8 cellular contexts compared by ENCODE assay signal in genomic region chr9:90192470-90192869, GRCh38.
DNase-seq lines count a peak whose midpoint lies in the region; ATAC-seq and TF ChIP-seq lines count a peak whose summit lies in the region.
"Not testable (repeated sequence)": the region's sequence is repeated elsewhere in the genome, so short reads cannot be mapped to it uniquely, and the experiment has no call there.

No MANE protein-coding gene starts in this region.

- DNase-seq in CD4-positive, alpha-beta T cell = peak; percentile 31 to 75 (median 54)
- DNase-seq in LNCaP clone FGC (ENCODE audit: low read depth) (peak; percentile 6), T-helper 17 cell (peak in 1 of 3 donors; percentile 30), activated T-helper 1 cell treated with Interleukin-2 at 50 U/mL for 16 hours (ENCODE audit: low read depth) (peak; percentile 38)
- DNase-seq in activated CD4-positive, alpha-beta T cell treated with anti-CD3 and anti-CD28 coated beads, Interleukin-2, amount 50 U/mL, for 1 hour = peak; percentile 51
- DNase-seq in activated naive CD8-positive, alpha-beta T cell treated with anti-CD3 and anti-CD28 coated beads, Interleukin-2, amount 10 ng/mL, durations not matched to agents 7 days and 5 days = peak; percentile 40
- not testable (repeated sequence) for DNase-seq in neural progenitor cell (ENCODE audit: low spot score)
- peak in 2 of 3 donors; percentile 2 to 11 for DNase-seq in stimulated activated CD4-positive, alpha-beta T cell treated with anti-CD3 and anti-CD28 coated beads, TNF-alpha, amount 100 ng/mL, for 48 hours (ENCODE audit: low read depth in 3 of 3)

- H3K36me3 ChIP-seq in neural progenitor cell = not testable (repeated sequence)

- not testable (repeated sequence) for H3F3A ChIP-seq in neural progenitor cell (ENCODE audit: low read depth)

- H3K9me3 Mint-ChIP-seq in CD4-positive, alpha-beta T cell; activated naive CD8-positive, alpha-beta T cell treated with anti-CD3 and anti-CD28 coated beads, Interleukin-2, amount 10 ng/mL, durations not matched to agents 7 days and 5 days: not testable (repeated sequence)
- peaks cover 15% of the 10 kb centered on the region for H3K9me3 Mint-ChIP-seq in neural progenitor cell

- intact Hi-C loops in CD4-positive, alpha-beta T cell (cut with DNase I, micrococcal nuclease) = not testable (repeated sequence)

- not testable (repeated sequence) for H3K79me2 ChIP-seq in neural progenitor cell (ENCODE audit: low read depth)

- H2AFZ ChIP-seq in neural progenitor cell (replicated peaks) = not testable (repeated sequence)

- not testable (repeated sequence) for H3K27me3 ChIP-seq in CD4-positive, alpha-beta T cell (ENCODE audit: control insufficient read depth, insufficient read depth, low read length); neural progenitor cell

- peak overlapping the region; percentile 38 for H3K4me3 Mint-ChIP-seq in CD4-positive, alpha-beta T cell
- peak overlapping the region; percentile 19 for H3K4me3 Mint-ChIP-seq in T-helper 17 cell
- not testable (repeated sequence) for H3K4me3 Mint-ChIP-seq in activated naive CD8-positive, alpha-beta T cell treated with anti-CD3 and anti-CD28 coated beads, Interleukin-2, amount 10 ng/mL, durations not matched to agents 7 days and 5 days
- H3K4me3 Mint-ChIP-seq in neural progenitor cell = peak overlapping the region; percentile 18

- not testable (repeated sequence) for H3K9me3 ChIP-seq in CD4-positive, alpha-beta T cell (ENCODE audit: control insufficient read depth, low read length); T-helper 17 cell (ENCODE audit: control insufficient read depth, low read length, poor library complexity, severe bottlenecking); neural progenitor cell (ENCODE audit: low read depth)

- not testable (repeated sequence) for ATAC-seq in CD4-positive, alpha-beta T cell (ENCODE audit: poor library complexity); T-helper 17 cell; activated naive CD8-positive, alpha-beta T cell treated with anti-CD3 and anti-CD28 coated beads, Interleukin-2, amount 10 ng/mL, durations not matched to agents 7 days and 5 days (ENCODE audit: low read depth)

- peaks cover 12% of the 10 kb centered on the region for H3K36me3 Mint-ChIP-seq in CD4-positive, alpha-beta T cell (ENCODE audit: low read depth)
- not testable (repeated sequence) for H3K36me3 Mint-ChIP-seq in T-helper 17 cell (ENCODE audit: low read depth); activated naive CD8-positive, alpha-beta T cell treated with anti-CD3 and anti-CD28 coated beads, Interleukin-2, amount 10 ng/mL, durations not matched to agents 7 days and 5 days; neural progenitor cell

- CTCF ChIA-PET in CD4-positive, alpha-beta T cell (lab: Charles Lee) = not testable (repeated sequence)

- not testable (repeated sequence) for TF ChIP-seq CTCF in CD4-positive, alpha-beta T cell (IDR thresholded peaks at IDR 0.05); LNCaP clone FGC (IDR thresholded peaks at IDR 0.05; ENCODE audit: control insufficient read depth, extremely low read depth, insufficient read depth); neural progenitor cell (IDR thresholded peaks at IDR 0.05)

- not testable (repeated sequence) for H3K4me3 ChIP-seq in LNCaP clone FGC (ENCODE audit: low read depth, low read length); neural progenitor cell

- H3K4me2 ChIP-seq in neural progenitor cell = not testable (repeated sequence)

- H3K4me1 ChIP-seq in neural progenitor cell = not testable (repeated sequence)

- peaks cover 20% of the 10 kb centered on the region for H3K27me3 Mint-ChIP-seq in CD4-positive, alpha-beta T cell
- not testable (repeated sequence) for H3K27me3 Mint-ChIP-seq in T-helper 17 cell; activated naive CD8-positive, alpha-beta T cell treated with anti-CD3 and anti-CD28 coated beads, Interleukin-2, amount 10 ng/mL, durations not matched to agents 7 days and 5 days; neural progenitor cell (ENCODE audit: insufficient read depth, low read depth)

- peak overlapping the region; percentile 63 for H3K27ac Mint-ChIP-seq in CD4-positive, alpha-beta T cell
- H3K27ac Mint-ChIP-seq in T-helper 17 cell = peak overlapping the region; percentile 30
- H3K27ac Mint-ChIP-seq in activated naive CD8-positive, alpha-beta T cell treated with anti-CD3 and anti-CD28 coated beads, Interleukin-2, amount 10 ng/mL, durations not matched to agents 7 days and 5 days = peak overlapping the region; percentile 47
- not testable (repeated sequence) for H3K27ac Mint-ChIP-seq in neural progenitor cell

- not testable (repeated sequence) for H4K20me1 ChIP-seq in neural progenitor cell (ENCODE audit: low read depth)

- H3K4me1 Mint-ChIP-seq in CD4-positive, alpha-beta T cell (ENCODE audit: low read depth) = peaks cover 43% of the 10 kb centered on the region
- H3K4me1 Mint-ChIP-seq in T-helper 17 cell = peaks cover 11% of the 10 kb centered on the region
- not testable (repeated sequence) for H3K4me1 Mint-ChIP-seq in activated naive CD8-positive, alpha-beta T cell treated with anti-CD3 and anti-CD28 coated beads, Interleukin-2, amount 10 ng/mL, durations not matched to agents 7 days and 5 days; neural progenitor cell

- not testable (repeated sequence) for H3K27ac ChIP-seq in CD4-positive, alpha-beta T cell (ENCODE audit: low read depth, low read length); neural progenitor cell

- H3K9ac ChIP-seq in neural progenitor cell = not testable (repeated sequence)

- POLR2A ChIA-PET in CD4-positive, alpha-beta T cell (lab: Charles Lee); activated naive CD8-positive, alpha-beta T cell treated with anti-CD3 and anti-CD28 coated beads, Interleukin-2, amount 10 ng/mL, durations not matched to agents 7 days and 5 days (lab: Charles Lee): not testable (repeated sequence)
